ENCODE assay signal across 8 cellular contexts in genomic region chr7:15686209-15686956, GRCh38. TPM values are rescaled to one million over a fixed set of nuclear protein-coding genes. Genes with fewer than 3 reads are reported as not detected.
DNase-seq lines count a peak whose midpoint lies in the region; ATAC-seq and TF ChIP-seq lines count a peak whose summit lies in the region.

Gene MEOX2, minus strand, starts transcription at chr7:15686683. Its CDS starts 281 bp downstream, at chr7:15686402.

- no peaks in the 10 kb centered on the region for H3K36me3 ChIP-seq in kidney epithelial cell (ENCODE audit: control insufficient read depth, insufficient read depth, low read length)

- DNase-seq in HS-27A (ENCODE audit: low read depth) (peak; percentile 52), chondrocyte (ENCODE audit: low spot score) (no peak), kidney epithelial cell (ENCODE audit: low read depth) (no peak), germinal center (ENCODE audit: low spot score) (no peak), natural killer cell (no peak)
- no peak for DNase-seq in stimulated activated effector memory CD8-positive, alpha-beta T cell treated with anti-CD3 and anti-CD28 coated beads, Interleukin-12 subunit alpha, Interleukin-12 subunit beta, amount 100 ng/mL, for 72 hours (ENCODE audit: low spot score in 2 of 2)
- DNase-seq in central memory CD4-positive, alpha-beta T cell: no peak
- DNase-seq in stimulated activated CD4-positive, alpha-beta T cell treated with anti-CD3 and anti-CD28 coated beads, Interleukin-12 subunit alpha, Interleukin-12 subunit beta, amount 100 ng/mL, for 4 hours: no peak

- H3K27ac Mint-ChIP-seq in chondrocyte (ENCODE audit: unreplicated experiment) (peak within 1 kb of the TSS; percentile 96), natural killer cell (no peak within 1 kb of the TSS)
- no peak within 1 kb of the TSS for H3K27ac Mint-ChIP-seq in stimulated activated effector memory CD8-positive, alpha-beta T cell treated with anti-CD3 and anti-CD28 coated beads, Interleukin-12 subunit alpha, Interleukin-12 subunit beta, amount 100 ng/mL, for 72 hours

- H3K36me3 Mint-ChIP-seq in chondrocyte (ENCODE audit: low read depth): no peaks in the 10 kb centered on the region
- H3K36me3 Mint-ChIP-seq in stimulated activated effector memory CD8-positive, alpha-beta T cell treated with anti-CD3 and anti-CD28 coated beads, Interleukin-12 subunit alpha, Interleukin-12 subunit beta, amount 100 ng/mL, for 72 hours: no peaks in the 10 kb centered on the region
- no peaks in the 10 kb centered on the region for H3K36me3 Mint-ChIP-seq in natural killer cell

- H3K4me1 Mint-ChIP-seq in chondrocyte (ENCODE audit: low read depth) (peaks cover 40% of the 10 kb centered on the region), natural killer cell (no peaks in the 10 kb centered on the region)
- H3K4me1 Mint-ChIP-seq in stimulated activated effector memory CD8-positive, alpha-beta T cell treated with anti-CD3 and anti-CD28 coated beads, Interleukin-12 subunit alpha, Interleukin-12 subunit beta, amount 100 ng/mL, for 72 hours: no peaks in the 10 kb centered on the region

- peaks cover 37% of the 10 kb centered on the region for H3K27me3 ChIP-seq in kidney epithelial cell (ENCODE audit: control insufficient read depth, insufficient read depth, low read length)

- H3K4me3 ChIP-seq in kidney epithelial cell (ENCODE audit: low read depth, low read length): peak within 1 kb of the TSS; percentile 27

- TF ChIP-seq CTCF in chondrocyte (IDR thresholded peaks at IDR 0.05) (no peak), kidney epithelial cell (IDR thresholded peaks at IDR 0.05; ENCODE audit: insufficient read depth, low read length, poor library complexity, severe bottlenecking) (no peak), natural killer cell (IDR thresholded peaks at IDR 0.05) (no peak)

- peak; percentile 13 for ATAC-seq in stimulated activated effector memory CD8-positive, alpha-beta T cell treated with anti-CD3 and anti-CD28 coated beads, Interleukin-12 subunit alpha, Interleukin-12 subunit beta, amount 100 ng/mL, for 72 hours
- ATAC-seq in natural killer cell: no peak

- no peaks in the 10 kb centered on the region for H3K9me3 Mint-ChIP-seq in chondrocyte (ENCODE audit: low read depth)
- no peaks in the 10 kb centered on the region for H3K9me3 Mint-ChIP-seq in stimulated activated effector memory CD8-positive, alpha-beta T cell treated with anti-CD3 and anti-CD28 coated beads, Interleukin-12 subunit alpha, Interleukin-12 subunit beta, amount 100 ng/mL, for 72 hours
- H3K9me3 Mint-ChIP-seq in natural killer cell: peaks cover 0 to 2% of the 10 kb centered on the region in 2 donors

- H3K27me3 Mint-ChIP-seq in chondrocyte (ENCODE audit: low read depth) (peaks cover 11% of the 10 kb centered on the region), natural killer cell (ENCODE audit: low read depth in 2 of 2) (peaks cover 15 to 20% of the 10 kb centered on the region in 2 donors)

- intact Hi-C loops in natural killer cell (cut with micrococcal nuclease): no loop called here

- H3K4me3 Mint-ChIP-seq in chondrocyte (ENCODE audit: unreplicated experiment): peak within 1 kb of the TSS; percentile 85
- no peak within 1 kb of the TSS for H3K4me3 Mint-ChIP-seq in stimulated activated effector memory CD8-positive, alpha-beta T cell treated with anti-CD3 and anti-CD28 coated beads, Interleukin-12 subunit alpha, Interleukin-12 subunit beta, amount 100 ng/mL, for 72 hours
- no peak within 1 kb of the TSS for H3K4me3 Mint-ChIP-seq in natural killer cell

RNA-seq across cellular contexts. Expression of gene MEOX2, which starts in this region (rescaled TPM):
- total RNA-seq in chondrocyte (8.4 to 20.0 TPM (median 8.9 TPM) in 3 replicates), kidney epithelial cell (not detected in 2 replicates), natural killer cell (not detected)
